Comparison of ENCODE assay signal across 8 cellular contexts in genomic region chr12:57518920-57519757, GRCh38. TPM values are rescaled to one million over a fixed set of nuclear protein-coding genes. Genes with fewer than 3 reads are reported as not detected.
DNase-seq lines count a peak whose midpoint lies in the region; ATAC-seq and TF ChIP-seq lines count a peak whose summit lies in the region.

No MANE protein-coding gene starts in this region.

- H3K9me3 Mint-ChIP-seq in CD8-positive, alpha-beta T cell = no peaks in the 10 kb centered on the region

- no peaks in the 10 kb centered on the region for H3K9me3 ChIP-seq in CD8-positive, alpha-beta T cell (ENCODE audit: low read length)
- no peaks in the 10 kb centered on the region for H3K9me3 ChIP-seq in iPS-18a (ENCODE audit: control insufficient read depth, low read depth, low read length)

- H3K4me3 Mint-ChIP-seq in CD8-positive, alpha-beta T cell = peak overlapping the region; percentile 98

- no peak for TF ChIP-seq CTCF in CD8-positive, alpha-beta T cell (IDR thresholded peaks at IDR 0.05)

- peak overlapping the region; percentile 91 for H3K9ac ChIP-seq in iPS-18a (ENCODE audit: low read length)

- CTCF ChIA-PET in CD8-positive, alpha-beta T cell (lab: Charles Lee) = interaction anchor here (1.7 to 3.1 kb wide), 2 partner anchors 42 to 60 kb away, joined by 8 to 9 read pairs; partner anchors contain the start of gene GLI1

- POLR2A ChIA-PET in CD8-positive, alpha-beta T cell (lab: Charles Lee) = interaction anchor here (0.7 to 3.1 kb wide), 5 partner anchors 30 to 72 kb away, joined by 3 to 19 read pairs (median 3); partner anchors contain the start of genes ARHGAP9, INHBE and PIP4K2C

- peak overlapping the region; percentile 93 for H3K27ac ChIP-seq in CD8-positive, alpha-beta T cell (ENCODE audit: low read depth, low read length)
- H3K27ac ChIP-seq in iPS-18a (ENCODE audit: low read length) = peak overlapping the region; percentile 91

- peaks cover 33% of the 10 kb centered on the region for H3K36me3 ChIP-seq in CD8-positive, alpha-beta T cell (ENCODE audit: insufficient read depth, low read length)
- H3K36me3 ChIP-seq in iPS-18a (ENCODE audit: control insufficient read depth, low read depth, low read length) = peaks cover 44% of the 10 kb centered on the region

- intact Hi-C loops in CD8-positive, alpha-beta T cell (cut with DNase I, micrococcal nuclease) = no loop called here

- no peaks in the 10 kb centered on the region for H3K27me3 ChIP-seq in CD8-positive, alpha-beta T cell (ENCODE audit: insufficient read depth, low read length)
- no peaks in the 10 kb centered on the region for H3K27me3 ChIP-seq in iPS-18a (ENCODE audit: control insufficient read depth, insufficient read depth, low read length)

- H3K4me1 ChIP-seq in CD8-positive, alpha-beta T cell (ENCODE audit: insufficient read depth, low read length) = peaks cover 45% of the 10 kb centered on the region
- H3K4me1 ChIP-seq in iPS-18a (ENCODE audit: control insufficient read depth, low read depth, low read length) = peaks cover 18% of the 10 kb centered on the region

- ATAC-seq in CD8-positive, alpha-beta T cell = no peak
- no peak for ATAC-seq in HG02759 (IDR thresholded peaks at IDR 0.05; ENCODE audit: unreplicated experiment)

- H3K27ac Mint-ChIP-seq in CD8-positive, alpha-beta T cell = peak overlapping the region; percentile 100

- H3K36me3 Mint-ChIP-seq in CD8-positive, alpha-beta T cell = peaks cover 66% of the 10 kb centered on the region

- DNase-seq in CD8-positive, alpha-beta T cell = no peak
- DNase-seq in LHCN-M2 (ENCODE audit: low read depth) (peak; percentile 58), amniotic epithelial cell (ENCODE audit: low read depth) (peak; percentile 55), NCI-H524 treated with DMSO at 0.1 percent for 48 hours (lab: John Stamatoyannopoulos, UW) (no peak), Kasumi-1 (lab: John Stamatoyannopoulos, UW) (no peak)
- peak; percentile 55 for DNase-seq in stimulated activated CD8-positive, alpha-beta memory T cell treated with anti-CD3 and anti-CD28 coated beads, Interleukin-4, amount 100 ng/mL, for 48 hours

- peak overlapping the region; percentile 94 for H3K4me3 ChIP-seq in CD8-positive, alpha-beta T cell (ENCODE audit: low read depth, low read length)
- peak overlapping the region; percentile 95 for H3K4me3 ChIP-seq in iPS-18a (ENCODE audit: low read length)

- no peaks in the 10 kb centered on the region for H3K27me3 Mint-ChIP-seq in CD8-positive, alpha-beta T cell (ENCODE audit: low read depth)

- H3K4me1 Mint-ChIP-seq in CD8-positive, alpha-beta T cell (ENCODE audit: low read depth) = peaks cover 46% of the 10 kb centered on the region

RNA-seq across cellular contexts. Expression of gene DDIT3, which starts 1.2 kb away (rescaled TPM):
- 100 to 1,000 TPM; 137 to 143 TPM for total RNA-seq in CD8-positive, alpha-beta T cell
- total RNA-seq in LHCN-M2 (2014; rRNA removed) = 15.3 and 15.7 TPM in 2 replicates
- polyA plus RNA-seq in LHCN-M2 (2012) = 24.0 TPM

RNA-seq across cellular contexts. Expression of gene MBD6, which starts 3.5 kb away (rescaled TPM):
- total RNA-seq in CD8-positive, alpha-beta T cell = 10 to 100 TPM; 52.9 to 70.5 TPM
- 4.2 and 7.5 TPM in 2 replicates for total RNA-seq in LHCN-M2 (2014; rRNA removed)
- 20.6 TPM for polyA plus RNA-seq in LHCN-M2 (2012)

RNA-seq across cellular contexts. Expression of gene DCTN2, which starts 27.9 kb away (rescaled TPM):
- 10 to 100 TPM; 39.2 to 43.3 TPM for total RNA-seq in CD8-positive, alpha-beta T cell
- 177 and 202 TPM in 2 replicates for total RNA-seq in LHCN-M2 (2014; rRNA removed)
- 186 TPM for polyA plus RNA-seq in LHCN-M2 (2012)

RNA-seq across cellular contexts. Expression of gene KIF5A, which starts 30.7 kb away (rescaled TPM):
- under 1 TPM; 0.60 to 0.69 TPM for total RNA-seq in CD8-positive, alpha-beta T cell
- 0.06 TPM in 1 of 2 replicates, not detected in the other for total RNA-seq in LHCN-M2 (2014; rRNA removed)
- not detected for polyA plus RNA-seq in LHCN-M2 (2012)

RNA-seq across cellular contexts. Expression of gene MARS1, which starts 31.3 kb away (rescaled TPM):
- total RNA-seq in CD8-positive, alpha-beta T cell = 100 to 1,000 TPM; 213 to 226 TPM
- 80.1 and 92.7 TPM in 2 replicates for total RNA-seq in LHCN-M2 (2014; rRNA removed)
- polyA plus RNA-seq in LHCN-M2 (2012) = 116 TPM

Comparison
In these comparisons a context has a peak if more than half of its experiments do, and no peak if none do; other contexts are left out.
1. DNase-seq: peak in LHCN-M2 (single experiment), amniotic epithelial cell (single experiment) and stimulated activated CD8-positive, alpha-beta memory T cell treated with anti-CD3 and anti-CD28 coated beads, Interleukin-4, amount 100 ng/mL, for 48 hours (single experiment); none in CD8-positive, alpha-beta T cell (0 of 7), NCI-H524 treated with DMSO at 0.1 percent for 48 hours (single experiment) and Kasumi-1 (0 of 2).